Comparison of ENCODE assay signal across 33 cellular contexts in genomic region chr16:31531096-31531495, GRCh38. TPM values are rescaled to one million over a fixed set of nuclear protein-coding genes. Genes with fewer than 3 reads are reported as not detected.
"Had no signal": no experiment of that assay in that cellular context is flagged by ENCODE, and none has a peak within 500 bp of the region (broad histone marks: within the 10 kb centered on the region; RNA-seq: fewer than 3 reads in every experiment).

No MANE protein-coding gene starts in this region.

- H3K9me3 ChIP-seq: esophagus squamous epithelium, gastrocnemius medialis, heart right ventricle, left ventricle myocardium inferior, lower lobe of right lung, mucosa of descending colon had no signal

- DNase-seq: dermis blood vessel endothelial cell; dorsolateral prefrontal cortex; effector CD4-positive, alpha-beta T cell; effector memory CD4-positive, alpha-beta T cell; esophagus squamous epithelium; foreskin fibroblast; foreskin melanocyte; gastrocnemius medialis; glutamatergic neuron; head of caudate nucleus; heart right ventricle; hippocampal formation; kidney glomerular epithelial cell; left colon; left ventricle myocardium inferior; lower lobe of right lung; mesenchymal stem cell; mucosa of descending colon; naive B cell had no signal

- H3K4me3 ChIP-seq: coronary artery, dorsolateral prefrontal cortex, esophagus squamous epithelium, gastrocnemius medialis, heart right ventricle, left ventricle myocardium inferior, lower lobe of right lung, mucosa of descending colon had no signal

- H3K4me1 ChIP-seq: lower lobe of right lung had no signal

- H3K36me3 ChIP-seq: esophagus squamous epithelium, gastrocnemius medialis, heart right ventricle, left ventricle myocardium inferior, lower lobe of right lung had no signal

- ATAC-seq: esophagus mucosa, gastrocnemius medialis, heart right ventricle, left colon, left lobe of liver, mucosa of descending colon had no signal

- H3K27ac ChIP-seq: coronary artery, dorsolateral prefrontal cortex, esophagus squamous epithelium, gastrocnemius medialis, heart right ventricle, left ventricle myocardium inferior, lower lobe of right lung had no signal

- FAIRE-seq: colon, endothelial cell of umbilical vein, islet of Langerhans, keratinocyte had no signal

RNA-seq across cellular contexts. Expression of gene AHSP, which starts 3.4 kb away (rescaled TPM):
- total RNA-seq: dermis blood vessel endothelial cell, endothelial cell of umbilical vein, epithelial cell of proximal tubule, esophagus mucosa, esophagus squamous epithelium, gastrocnemius medialis, glomerular endothelial cell, heart right ventricle, left colon, left ventricle myocardium inferior, lower leg skin, lower lobe of right lung, lung microvascular endothelial cell, mesenteric fat pad, mesothelial cell of epicardium, mucosa of descending colon, myocyte had no signal
- polyA plus RNA-seq: endothelial cell of umbilical vein, heart right ventricle, keratinocyte had no signal

RNA-seq across cellular contexts. Expression of gene SLC5A2, which starts 48.2 kb away (rescaled TPM):
- total RNA-seq: dermis blood vessel endothelial cell, endothelial cell of umbilical vein, epithelial cell of proximal tubule, esophagus squamous epithelium, gastrocnemius medialis, glomerular endothelial cell, heart right ventricle, left ventricle myocardium inferior, lung microvascular endothelial cell, mesenteric fat pad, myocyte had no signal
- polyA plus RNA-seq: keratinocyte had no signal
